In genomic region chr5:11400312-11400711, GRCh38 we compare ENCODE assay signal across 28 cellular contexts.
A peak's percentile ranks its signal among the peaks of the same experiment; 100 is the strongest.
DNase-seq lines count a peak whose midpoint lies in the region; ATAC-seq, FAIRE-seq and TF ChIP-seq lines count a peak whose summit lies in the region.
"Had no signal": no experiment of that assay in that cellular context is flagged by ENCODE, and none has a peak within 500 bp of the region (broad histone marks: within the 10 kb centered on the region; RNA-seq: fewer than 3 reads in every experiment).

No MANE protein-coding gene starts in this region.

- TF ChIP-seq CTCF in bronchial epithelial cell (IDR thresholded peaks at IDR 0.05; ENCODE audit: insufficient read depth, low read length, severe bottlenecking) = no peak
- no peak for TF ChIP-seq CTCF in foreskin keratinocyte (conservative IDR thresholded peaks at IDR 0.05)
- TF ChIP-seq CTCF in Peyer's patch (IDR thresholded peaks at IDR 0.05) = no peak

- TF ChIP-seq POLR2A in Peyer's patch (IDR thresholded peaks at IDR 0.05) = no peak

- H3K27ac ChIP-seq in foreskin keratinocyte (no peak overlapping the region), Peyer's patch (no peak overlapping the region)
- H3K27ac ChIP-seq: BLaER1 had no signal

- no peaks in the 10 kb centered on the region for H3K27me3 ChIP-seq in bronchial epithelial cell (ENCODE audit: control insufficient read depth, insufficient read depth, low read length)
- no peaks in the 10 kb centered on the region for H3K27me3 ChIP-seq in foreskin keratinocyte
- no peaks in the 10 kb centered on the region for H3K27me3 ChIP-seq in Peyer's patch
- H3K27me3 ChIP-seq: BE2C, BLaER1 had no signal

- DNase-seq in M059J (ENCODE audit: low read depth) (peak; percentile 25), bronchial epithelial cell (ENCODE audit: low read depth) (peak; percentile 17), foreskin keratinocyte (peak; percentile 2 to 22), kidney tubule cell (ENCODE audit: low spot score) (peak; percentile 87), Peyer's patch (no peak)
- DNase-seq: 8988T; ACHN; BE2C; C1 segment of cervical spinal cord; CD4-positive, alpha-beta memory T cell; CD4-positive, CD25-positive, alpha-beta regulatory T cell; CD8-positive, alpha-beta memory T cell; COR-L47; DMS 273 treated with DMSO at 0.1 percent for 48 hours; DMS153; DMS53; DMS79; DND-41; EL; GDM1 had no signal

- no peaks in the 10 kb centered on the region for H3K36me3 ChIP-seq in bronchial epithelial cell (ENCODE audit: control insufficient read depth, insufficient read depth, low read length)
- no peaks in the 10 kb centered on the region for H3K36me3 ChIP-seq in Peyer's patch
- H3K36me3 ChIP-seq: BE2C, BLaER1 had no signal

- H3K4me3 ChIP-seq in bronchial epithelial cell (ENCODE audit: low read depth, low read length) (no peak overlapping the region), Peyer's patch (no peak overlapping the region)
- H3K4me3 ChIP-seq: BLaER1, GM12878 had no signal

- no peaks in the 10 kb centered on the region for H3K4me1 ChIP-seq in foreskin keratinocyte
- H3K4me1 ChIP-seq in Peyer's patch = no peaks in the 10 kb centered on the region
- H3K4me1 ChIP-seq: BE2C, BLaER1 had no signal

- FAIRE-seq in bronchial epithelial cell (lab: Jason Lieb, UNC) = no peak
- FAIRE-seq: A204.1, GM12878, GM12892, GM18507, GM19239 had no signal

- ATAC-seq in foreskin keratinocyte (peak; percentile 66), HG03521 (IDR thresholded peaks at IDR 0.05; ENCODE audit: unreplicated experiment) (no peak), GM18519 (IDR thresholded peaks at IDR 0.05; ENCODE audit: low FRiP score, unreplicated experiment) (no peak)
- ATAC-seq: GM12878 had no signal

- H3K9me3 ChIP-seq in Peyer's patch = no peaks in the 10 kb centered on the region
- H3K9me3 ChIP-seq: BE2C, BLaER1 had no signal

Comparison
In these comparisons a context has a peak if more than half of its experiments do, and no peak if none do; other contexts are left out.
1. DNase-seq: peak in M059J (single experiment), bronchial epithelial cell (single experiment), foreskin keratinocyte (2 of 2) and kidney tubule cell (single experiment); none in Peyer's patch (0 of 3).